Comparison of ENCODE assay signal across 8 cellular contexts in genomic region chrX:75155830-75156525, GRCh38. TPM values are rescaled to one million over a fixed set of nuclear protein-coding genes. Genes with fewer than 3 reads are reported as not detected.
DNase-seq lines count a peak whose midpoint lies in the region; ATAC-seq and TF ChIP-seq lines count a peak whose summit lies in the region.

Gene ABCB7, minus strand, starts transcription at chrX:75156283. Its CDS starts 11 bp downstream, at chrX:75156272.

- no peaks in the 10 kb centered on the region for H3K9me3 ChIP-seq in neural cell (ENCODE audit: low read length)

- no peaks in the 10 kb centered on the region for H3K27me3 ChIP-seq in neural cell (ENCODE audit: insufficient read depth, low read depth, low read length)

- CTCF ChIA-PET in RWPE1 (lab: Yijun Ruan, JAX): no interaction called here

- H3K4me1 Mint-ChIP-seq in stimulated activated naive CD8-positive, alpha-beta T cell treated with anti-CD3 and anti-CD28 coated beads, Interleukin-15, amount 100 ng/mL, for 72 hours: peaks cover 42% of the 10 kb centered on the region

- H3K4me2 ChIP-seq in neural cell (ENCODE audit: low read length): peak within 1 kb of the TSS; percentile 76

- TF ChIP-seq EP300 in neural cell (conservative IDR thresholded peaks at IDR 0.05; ENCODE audit: poor library complexity, severe bottlenecking): no peak

- no peaks in the 10 kb centered on the region for H3K36me3 ChIP-seq in neural cell (ENCODE audit: insufficient read depth, low read length)

- H3F3A ChIP-seq in neural cell (ENCODE audit: insufficient read depth, low read length, poor library complexity, severe bottlenecking): no peaks in the 10 kb centered on the region

- H3K27me3 Mint-ChIP-seq in stimulated activated naive CD8-positive, alpha-beta T cell treated with anti-CD3 and anti-CD28 coated beads, Interleukin-15, amount 100 ng/mL, for 72 hours: no peaks in the 10 kb centered on the region

- peak within 1 kb of the TSS; percentile 96 to 97 for H3K27ac Mint-ChIP-seq in stimulated activated naive CD8-positive, alpha-beta T cell treated with anti-CD3 and anti-CD28 coated beads, Interleukin-15, amount 100 ng/mL, for 72 hours

- peak within 1 kb of the TSS; percentile 89 to 92 for H3K4me3 Mint-ChIP-seq in stimulated activated naive CD8-positive, alpha-beta T cell treated with anti-CD3 and anti-CD28 coated beads, Interleukin-15, amount 100 ng/mL, for 72 hours

- H3K9me2 ChIP-seq in neural cell (ENCODE audit: insufficient read depth, low read length): no peaks in the 10 kb centered on the region

- DNase-seq in Daoy (ENCODE audit: low read depth) (peak; percentile 69), LNCaP clone FGC (ENCODE audit: low read depth) (peak; percentile 34), RWPE1 (ENCODE audit: low spot score) (peak; percentile 54), foreskin fibroblast (peak; percentile 51 to 79)
- DNase-seq in activated effector memory CD4-positive, alpha-beta T cell treated with anti-CD3 and anti-CD28 coated beads, Interleukin-2, amount 50 U/mL, for 16 hours: peak; percentile 83
- DNase-seq in stimulated activated naive CD8-positive, alpha-beta T cell treated with anti-CD3 and anti-CD28 coated beads, Interleukin-15, amount 100 ng/mL, for 72 hours: peak; percentile 53 to 61

- H3K4me3 ChIP-seq in LNCaP clone FGC (ENCODE audit: low read depth, low read length) (peak within 1 kb of the TSS; percentile 77), foreskin fibroblast (ENCODE audit: low read depth in 1 of 2, low read length in 2 of 2) (peak within 1 kb of the TSS; percentile 74 to 90), neural cell (ENCODE audit: low read length) (peak within 1 kb of the TSS; percentile 75)

- ATAC-seq in GM21825 (IDR thresholded peaks at IDR 0.05; ENCODE audit: unreplicated experiment): peak; percentile 83
- peak; percentile 87 for ATAC-seq in stimulated activated naive CD8-positive, alpha-beta T cell treated with anti-CD3 and anti-CD28 coated beads, Interleukin-15, amount 100 ng/mL, for 72 hours

- peak within 1 kb of the TSS; percentile 93 for H2AFZ ChIP-seq in neural cell (ENCODE audit: low read depth, low read length)

- peaks cover 11% of the 10 kb centered on the region for H3K79me2 ChIP-seq in neural cell (replicated peaks; ENCODE audit: insufficient read depth, low read length)

- peak within 1 kb of the TSS; percentile 77 for H3K9ac ChIP-seq in neural cell (ENCODE audit: low read length)

- POLR2A ChIA-PET in RWPE1 (lab: Yijun Ruan, JAX; ENCODE audit: low non-redundant PET): no interaction called here

- no peak for TF ChIP-seq CTCF in LNCaP clone FGC (IDR thresholded peaks at IDR 0.05; ENCODE audit: control insufficient read depth, extremely low read depth, insufficient read depth)
- no peak for TF ChIP-seq CTCF in RWPE1 (conservative IDR thresholded peaks at IDR 0.05; ENCODE audit: low read depth)
- TF ChIP-seq CTCF in foreskin fibroblast (IDR thresholded peaks at IDR 0.05; ENCODE audit: low read depth, low read length): peak; percentile 11
- TF ChIP-seq CTCF in neural cell (IDR thresholded peaks at IDR 0.05; ENCODE audit: poor library complexity, severe bottlenecking): peak; percentile 51

- TF ChIP-seq RAD21 in neural cell (conservative IDR thresholded peaks at IDR 0.05): peak; percentile 50

- H3K27ac ChIP-seq in RWPE1: peak within 1 kb of the TSS; percentile 76
- H3K27ac ChIP-seq in neural cell (ENCODE audit: low read length): peak within 1 kb of the TSS; percentile 77

- H3K9me3 Mint-ChIP-seq in stimulated activated naive CD8-positive, alpha-beta T cell treated with anti-CD3 and anti-CD28 coated beads, Interleukin-15, amount 100 ng/mL, for 72 hours: no peaks in the 10 kb centered on the region

- no peaks in the 10 kb centered on the region for H4K20me1 ChIP-seq in neural cell (ENCODE audit: insufficient read depth)

TF ChIP-seq in neural cell, 6 proteins besides CTCF, POLR2A, EP300 and RAD21:
- TF ChIP-seq TAF1 (IDR thresholded peaks at IDR 0.05; ENCODE audit: low read depth) (no peak), SMC3 (conservative IDR thresholded peaks at IDR 0.05; ENCODE audit: poor library complexity) (no peak), POLR2AphosphoS5 (IDR thresholded peaks at IDR 0.05) (peak; percentile 61), MXI1 (conservative IDR thresholded peaks at IDR 0.05; ENCODE audit: poor library complexity, severe bottlenecking) (peak; percentile 67)
- TF ChIP-seq, protein P1, sequence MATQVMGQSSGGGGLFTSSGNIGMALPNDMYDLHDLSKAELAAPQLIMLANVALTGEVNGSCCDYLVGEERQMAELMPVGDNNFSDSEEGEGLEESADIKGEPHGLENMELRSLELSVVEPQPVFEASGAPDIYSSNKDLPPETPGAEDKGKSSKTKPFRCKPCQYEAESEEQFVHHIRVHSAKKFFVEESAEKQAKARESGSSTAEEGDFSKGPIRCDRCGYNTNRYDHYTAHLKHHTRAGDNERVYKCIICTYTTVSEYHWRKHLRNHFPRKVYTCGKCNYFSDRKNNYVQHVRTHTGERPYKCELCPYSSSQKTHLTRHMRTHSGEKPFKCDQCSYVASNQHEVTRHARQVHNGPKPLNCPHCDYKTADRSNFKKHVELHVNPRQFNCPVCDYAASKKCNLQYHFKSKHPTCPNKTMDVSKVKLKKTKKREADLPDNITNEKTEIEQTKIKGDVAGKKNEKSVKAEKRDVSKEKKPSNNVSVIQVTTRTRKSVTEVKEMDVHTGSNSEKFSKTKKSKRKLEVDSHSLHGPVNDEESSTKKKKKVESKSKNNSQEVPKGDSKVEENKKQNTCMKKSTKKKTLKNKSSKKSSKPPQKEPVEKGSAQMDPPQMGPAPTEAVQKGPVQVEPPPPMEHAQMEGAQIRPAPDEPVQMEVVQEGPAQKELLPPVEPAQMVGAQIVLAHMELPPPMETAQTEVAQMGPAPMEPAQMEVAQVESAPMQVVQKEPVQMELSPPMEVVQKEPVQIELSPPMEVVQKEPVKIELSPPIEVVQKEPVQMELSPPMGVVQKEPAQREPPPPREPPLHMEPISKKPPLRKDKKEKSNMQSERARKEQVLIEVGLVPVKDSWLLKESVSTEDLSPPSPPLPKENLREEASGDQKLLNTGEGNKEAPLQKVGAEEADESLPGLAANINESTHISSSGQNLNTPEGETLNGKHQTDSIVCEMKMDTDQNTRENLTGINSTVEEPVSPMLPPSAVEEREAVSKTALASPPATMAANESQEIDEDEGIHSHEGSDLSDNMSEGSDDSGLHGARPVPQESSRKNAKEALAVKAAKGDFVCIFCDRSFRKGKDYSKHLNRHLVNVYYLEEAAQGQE (IDR thresholded peaks at IDR 0.05; ENCODE audit: borderline replicate concordance): peak; percentile 39
TF ChIP-seq in neural cell: peak in this region for 3.

RNA-seq across cellular contexts. Expression of gene ABCB7, which starts in this region (rescaled TPM):
- 27.0 and 30.9 TPM in 2 replicates for total RNA-seq in Daoy (2014; rRNA removed; shearing (Covaris generic))
- 15.1 and 25.1 TPM in 2 replicates for polyA plus RNA-seq in neural cell
- polyA minus RNA-seq in neural cell: 50.6 and 61.4 TPM in 2 replicates

Comparison
In these comparisons a context has a peak if more than half of its experiments do, and no peak if none do; other contexts are left out.
1. Peak in every context shown above with its lines: DNase-seq, ATAC-seq, H3K4me3 ChIP-seq and H3K27ac ChIP-seq.
2. CTCF ChIP-seq: peak in foreskin fibroblast (single experiment) and neural cell (single experiment); none in LNCaP clone FGC (single experiment) and RWPE1 (single experiment).